ENCODE assay signal across 8 cellular contexts in the genomic region with DNA sequence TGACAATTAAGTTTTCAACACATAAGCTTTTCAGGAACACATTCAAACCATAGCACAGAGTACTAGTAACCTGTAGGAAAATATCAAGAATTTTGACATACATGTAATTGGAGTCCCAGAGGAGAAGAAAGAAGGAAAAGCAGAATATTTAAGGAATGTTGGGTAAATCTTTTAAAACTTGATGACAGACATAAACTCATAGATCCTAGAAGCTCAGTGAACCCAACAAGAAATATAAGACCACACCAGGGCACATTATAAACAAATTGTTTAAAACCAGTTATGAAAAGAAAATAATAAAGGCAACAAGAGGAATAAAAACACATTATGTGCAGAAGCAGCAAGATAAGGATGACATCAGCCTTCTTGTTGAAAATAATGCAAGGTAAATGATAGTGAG.
"Had no signal": no experiment of that assay in that cellular context is flagged by ENCODE, and none has a peak within 500 bp of the region (broad histone marks: within the 10 kb centered on the region; RNA-seq: fewer than 3 reads in every experiment).

No MANE protein-coding gene starts in this region.

- DNase-seq: GDM1, GF-D8 had no signal

- FAIRE-seq: G401.6, GM12878, GM12891, GM12892, GM18507, GM19239 had no signal

- ATAC-seq: GM12878 had no signal

- H3K4me3 ChIP-seq: GM12878 had no signal
